Comparison of ENCODE assay signal across 8 cellular contexts in genomic region chr10:124791378-124792348, GRCh38. TPM values are rescaled to one million over a fixed set of nuclear protein-coding genes. Genes with fewer than 3 reads are reported as not detected.
A peak's percentile ranks its signal among the peaks of the same experiment; 100 is the strongest.
DNase-seq lines count a peak whose midpoint lies in the region; ATAC-seq and TF ChIP-seq lines count a peak whose summit lies in the region.

Gene EEF1AKMT2, minus strand, starts transcription at chr10:124791887. Its CDS starts 54 bp downstream, at chr10:124791833.

- DNase-seq in NCI-H1092 treated with DMSO at 0.1 percent for 48 hours (lab: John Stamatoyannopoulos, UW) (peak; percentile 78), SW480 (ENCODE audit: low spot score) (peak; percentile 81), cardiac septum (ENCODE audit: low spot score) (peak; percentile 92), posterior vena cava (ENCODE audit: low spot score) (peak; percentile 95), upper lobe of left lung (peak; percentile 85 to 96)
- peak; percentile 85 for DNase-seq in activated naive CD8-positive, alpha-beta T cell treated with anti-CD3 and anti-CD28 coated beads, Interleukin-2, amount 50 U/mL, for 24 hours

- peaks cover 9% of the 10 kb centered on the region for H3K4me1 Mint-ChIP-seq in activated naive CD8-positive, alpha-beta T cell treated with anti-CD3 and anti-CD28 coated beads, Interleukin-2, amount 50 U/mL, for 24 hours

- ATAC-seq in HG02642 (IDR thresholded peaks at IDR 0.05; ENCODE audit: poor library complexity, unreplicated experiment) (peak; percentile 92), upper lobe of left lung (ENCODE audit: low FRiP score in 2 of 2) (peak; percentile 98 to 100)
- ATAC-seq in activated naive CD8-positive, alpha-beta T cell treated with anti-CD3 and anti-CD28 coated beads, Interleukin-2, amount 50 U/mL, for 24 hours, result peak; percentile 99

- no peaks in the 10 kb centered on the region for H3K9me3 Mint-ChIP-seq in activated naive CD8-positive, alpha-beta T cell treated with anti-CD3 and anti-CD28 coated beads, Interleukin-2, amount 50 U/mL, for 24 hours

- 0 to 1% methylated on average over 16 to 48 of the region's 90 CpGs for WGBS in upper lobe of left lung, 2 donors

- no peaks in the 10 kb centered on the region for H3K27me3 ChIP-seq in upper lobe of left lung

- TF ChIP-seq EP300 in upper lobe of left lung (IDR thresholded peaks at IDR 0.05), result no peak

- TF ChIP-seq POLR2A in upper lobe of left lung (IDR thresholded peaks at IDR 0.05), result peak in 3 of 4 donors; percentile 69 to 92 (median 70)

- H3K4me3 Mint-ChIP-seq in activated naive CD8-positive, alpha-beta T cell treated with anti-CD3 and anti-CD28 coated beads, Interleukin-2, amount 50 U/mL, for 24 hours, result peak within 1 kb of the TSS; percentile 86

- TF ChIP-seq CTCF in GM12874 (IDR thresholded peaks at IDR 0.05; ENCODE audit: insufficient read depth, low read depth, low read length), result peak; percentile 9; the same call in 1 of the 2 replicates
- peak in 5 of 6 experiments; percentile 49 to 87 (median 83) for TF ChIP-seq CTCF in upper lobe of left lung (IDR thresholded peaks at IDR 0.05)

- intact Hi-C loops in cardiac septum (cut with DNase I), result loop anchor here (1.0 to 10.0 kb wide), 3 partner anchors 10 to 193 kb away; partner anchors contain the start of gene ABRAXAS2
- intact Hi-C loops in posterior vena cava (cut with DNase I), result no loop called here

- peak within 1 kb of the TSS; percentile 91 to 96 (median 92) for H3K27ac ChIP-seq in upper lobe of left lung

- peak within 1 kb of the TSS; percentile 63 to 96 (median 81) for H3K4me3 ChIP-seq in upper lobe of left lung

- no peaks in the 10 kb centered on the region for H3K9me3 ChIP-seq in upper lobe of left lung

- H3K27me3 Mint-ChIP-seq in activated naive CD8-positive, alpha-beta T cell treated with anti-CD3 and anti-CD28 coated beads, Interleukin-2, amount 50 U/mL, for 24 hours, result no peaks in the 10 kb centered on the region

- H3K27ac Mint-ChIP-seq in activated naive CD8-positive, alpha-beta T cell treated with anti-CD3 and anti-CD28 coated beads, Interleukin-2, amount 50 U/mL, for 24 hours, result peak within 1 kb of the TSS; percentile 95

- H3K36me3 Mint-ChIP-seq in activated naive CD8-positive, alpha-beta T cell treated with anti-CD3 and anti-CD28 coated beads, Interleukin-2, amount 50 U/mL, for 24 hours (ENCODE audit: low read depth), result peaks cover 5% of the 10 kb centered on the region

- H3K36me3 ChIP-seq in upper lobe of left lung, result peaks cover 0 to 18% (median 0%) of the 10 kb centered on the region in 4 donors

- peaks cover 0 to 23% (median 8%) of the 10 kb centered on the region in 4 donors for H3K4me1 ChIP-seq in upper lobe of left lung

RNA-seq across cellular contexts. Expression of gene EEF1AKMT2, which starts in this region (rescaled TPM):
- total RNA-seq in cardiac septum, result 14.6 TPM
- total RNA-seq in posterior vena cava, result 10 to 100 TPM; 14.8 to 15.3 TPM
- 10 to 100 TPM in 4 of 6 donors, 1 to 10 TPM in 2; 3.6 to 17.3 (median 11.4) TPM for total RNA-seq in upper lobe of left lung

Comparison
In these comparisons a context has a peak if more than half of its experiments do, and no peak if none do; other contexts are left out.
1. Peak in every context shown above with its lines: DNase-seq, ATAC-seq, H3K4me3 ChIP-seq and H3K27ac ChIP-seq.